Comparison of ENCODE assay signal across 18 cellular contexts in genomic region chr10:17144032-17144431, GRCh38. TPM values are rescaled to one million over a fixed set of nuclear protein-coding genes. Genes with fewer than 3 reads are reported as not detected.
A peak's percentile ranks its signal among the peaks of the same experiment; 100 is the strongest.
DNase-seq lines count a peak whose midpoint lies in the region; ATAC-seq and TF ChIP-seq lines count a peak whose summit lies in the region.
"Had no signal": no experiment of that assay in that cellular context is flagged by ENCODE, and none has a peak within 500 bp of the region (broad histone marks: within the 10 kb centered on the region; RNA-seq: fewer than 3 reads in every experiment).

No MANE protein-coding gene starts in this region.

- intact Hi-C loops in activated CD4-positive, alpha-beta T cell treated with anti-CD3 and anti-CD28 coated beads for 36 hours (cut with DNase I, micrococcal nuclease), result loop anchor here (1.0 to 2.0 kb wide), 5 partner anchors 57 to 253 kb away; partner anchors contain the start of genes TRDMT1 (in 1 of the 2) and VIM (in 1 of the 2)

- peak overlapping the region; percentile 64 for H3K27ac Mint-ChIP-seq in activated CD4-positive, alpha-beta T cell treated with anti-CD3 and anti-CD28 coated beads for 36 hours
- H3K27ac Mint-ChIP-seq in activated T-helper 17 cell treated with anti-CD3 and anti-CD28 coated beads, Interleukin-2, amount 50 U/mL, for 72 hours, result peak overlapping the region; percentile 80
- H3K27ac Mint-ChIP-seq: CD8-positive, alpha-beta T cell; IgD-negative memory B cell had no signal

- CTCF ChIA-PET in activated CD4-positive, alpha-beta T cell treated with anti-CD3 and anti-CD28 coated beads for 36 hours (lab: Charles Lee), result interaction anchor here (0.7 to 1.4 kb wide), 9 partner anchors 15 to 327 kb away, joined by 3 to 6 read pairs (median 4); partner anchors contain the start of gene RSU1

- no peaks in the 10 kb centered on the region for H3K9me3 ChIP-seq in gastroesophageal sphincter
- H3K9me3 ChIP-seq: HAP-1, Peyer's patch had no signal

- no peak for DNase-seq in activated CD4-positive, alpha-beta T cell treated with anti-CD3 and anti-CD28 coated beads for 36 hours
- no peak for DNase-seq in activated CD4-positive, alpha-beta T cell treated with anti-CD3 and anti-CD28 coated beads, Interleukin-2, amount 50 U/mL, for 1 hour
- DNase-seq in NCI-H526 (lab: John Stamatoyannopoulos, UW) (peak; percentile 12 to 35), foreskin keratinocyte (no peak), retina (no peak), NCI-H1105 (lab: John Stamatoyannopoulos, UW) (no peak)
- DNase-seq: CD8-positive, alpha-beta T cell; DMS79 treated with DMSO at 0.1 percent for 48 hours; Kasumi-1; NCI-H1105 treated with DMSO at 0.1 percent for 48 hours; NCI-H1930; Peyer's patch had no signal

- TF ChIP-seq POLR2A in gastroesophageal sphincter (IDR thresholded peaks at IDR 0.05), result no peak

- H3K4me3 ChIP-seq in gastroesophageal sphincter, result no peak overlapping the region
- H3K4me3 ChIP-seq: HAP-1, Peyer's patch had no signal

- peaks cover 2% of the 10 kb centered on the region for H3K36me3 Mint-ChIP-seq in activated CD4-positive, alpha-beta T cell treated with anti-CD3 and anti-CD28 coated beads for 36 hours (ENCODE audit: low read depth)
- H3K36me3 Mint-ChIP-seq in activated T-helper 17 cell treated with anti-CD3 and anti-CD28 coated beads, Interleukin-2, amount 50 U/mL, for 72 hours (ENCODE audit: low read depth), result no peaks in the 10 kb centered on the region

- H3K4me1 ChIP-seq in foreskin keratinocyte (no peaks in the 10 kb centered on the region), gastroesophageal sphincter (no peaks in the 10 kb centered on the region)

- TF ChIP-seq CTCF in foreskin keratinocyte (conservative IDR thresholded peaks at IDR 0.05) (no peak), gastroesophageal sphincter (IDR thresholded peaks at IDR 0.05) (no peak)

- ATAC-seq in activated CD4-positive, alpha-beta T cell treated with anti-CD3 and anti-CD28 coated beads for 36 hours, result no peak
- no peak for ATAC-seq in activated T-helper 17 cell treated with anti-CD3 and anti-CD28 coated beads, Interleukin-2, amount 50 U/mL, for 72 hours (replicated peaks)
- ATAC-seq in foreskin keratinocyte (no peak), gastroesophageal sphincter (no peak)
- ATAC-seq: CD8-positive, alpha-beta T cell; Right ventricle myocardium inferior had no signal

- H3K27me3 ChIP-seq in foreskin keratinocyte, result no peaks in the 10 kb centered on the region
- no peaks in the 10 kb centered on the region for H3K27me3 ChIP-seq in gastroesophageal sphincter
- H3K27me3 ChIP-seq: Peyer's patch had no signal

- H3K36me3 ChIP-seq in gastroesophageal sphincter, result peaks cover 0 to 3% of the 10 kb centered on the region in 2 donors
- H3K36me3 ChIP-seq: HAP-1, Peyer's patch had no signal

- H3K4me3 Mint-ChIP-seq in activated CD4-positive, alpha-beta T cell treated with anti-CD3 and anti-CD28 coated beads for 36 hours, result no peak overlapping the region
- H3K4me3 Mint-ChIP-seq in activated T-helper 17 cell treated with anti-CD3 and anti-CD28 coated beads, Interleukin-2, amount 50 U/mL, for 72 hours, result no peak overlapping the region
- H3K4me3 Mint-ChIP-seq: CD8-positive, alpha-beta T cell; IgD-negative memory B cell had no signal

- no peaks in the 10 kb centered on the region for H3K27me3 Mint-ChIP-seq in activated CD4-positive, alpha-beta T cell treated with anti-CD3 and anti-CD28 coated beads for 36 hours
- no peaks in the 10 kb centered on the region for H3K27me3 Mint-ChIP-seq in activated T-helper 17 cell treated with anti-CD3 and anti-CD28 coated beads, Interleukin-2, amount 50 U/mL, for 72 hours
- H3K27me3 Mint-ChIP-seq: IgD-negative memory B cell had no signal

- TF ChIP-seq EP300 in gastroesophageal sphincter (IDR thresholded peaks at IDR 0.05), result no peak

- H3K27ac ChIP-seq in foreskin keratinocyte (peak overlapping the region; percentile 57), gastroesophageal sphincter (no peak overlapping the region)
- H3K27ac ChIP-seq: HL-60 had no signal

- WGBS in gastroesophageal sphincter (ENCODE audit: low coverage in 1 of 2), 2 donors, result 97% methylated on average over 2 of the region's 2 CpGs; no CpG with 5 or more reads in 1 of the 2 donors

- peaks cover 31% of the 10 kb centered on the region for H3K4me1 Mint-ChIP-seq in activated CD4-positive, alpha-beta T cell treated with anti-CD3 and anti-CD28 coated beads for 36 hours
- peaks cover 10% of the 10 kb centered on the region for H3K4me1 Mint-ChIP-seq in activated T-helper 17 cell treated with anti-CD3 and anti-CD28 coated beads, Interleukin-2, amount 50 U/mL, for 72 hours

- H3K9me3 Mint-ChIP-seq in activated CD4-positive, alpha-beta T cell treated with anti-CD3 and anti-CD28 coated beads for 36 hours (ENCODE audit: low read depth), result no peaks in the 10 kb centered on the region
- peaks cover 3% of the 10 kb centered on the region for H3K9me3 Mint-ChIP-seq in activated T-helper 17 cell treated with anti-CD3 and anti-CD28 coated beads, Interleukin-2, amount 50 U/mL, for 72 hours

- POLR2A ChIA-PET in activated CD4-positive, alpha-beta T cell treated with anti-CD3 and anti-CD28 coated beads for 36 hours (lab: Charles Lee), result interaction anchor here (0.7 to 0.9 kb wide), 3 partner anchors 62 to 327 kb away, joined by 3 to 4 read pairs (median 3); partner anchors contain the start of gene RSU1

RNA-seq across cellular contexts. Expression of gene CUBN, which starts 14.4 kb away (rescaled TPM):
- total RNA-seq in activated CD4-positive, alpha-beta T cell treated with anti-CD3 and anti-CD28 coated beads for 36 hours, result under 1 TPM; 0.25 to 0.43 TPM
- under 1 TPM; 0.41 to 0.45 TPM for total RNA-seq in activated T-helper 17 cell treated with anti-CD3 and anti-CD28 coated beads, Interleukin-2, amount 50 U/mL, for 72 hours
- total RNA-seq in foreskin keratinocyte, result 0.07 and 0.10 TPM in 2 replicates
- polyA plus RNA-seq in foreskin keratinocyte, result 0.01 and 0.06 TPM in 2 replicates
- total RNA-seq in gastroesophageal sphincter, result 1 to 10 TPM in 3 of 4 donors, under 1 TPM in 1; 0.37 to 2.8 (median 1.6) TPM
- polyA plus RNA-seq: IgD-negative memory B cell had no signal

RNA-seq across cellular contexts. Expression of gene TRDMT1, which starts 57.4 kb away (rescaled TPM):
- 10 to 100 TPM in 1 of 2 experiments, 1 to 10 TPM in 1; 6.6 to 11.6 TPM for total RNA-seq in activated CD4-positive, alpha-beta T cell treated with anti-CD3 and anti-CD28 coated beads for 36 hours
- 1 to 10 TPM; 3.3 to 6.7 TPM for total RNA-seq in activated T-helper 17 cell treated with anti-CD3 and anti-CD28 coated beads, Interleukin-2, amount 50 U/mL, for 72 hours
- total RNA-seq in foreskin keratinocyte (5.3 and 5.7 TPM in 2 replicates), gastroesophageal sphincter (1 to 10 TPM; 4.5 to 6.4 (median 5.3) TPM)
- polyA plus RNA-seq in foreskin keratinocyte, result 2.8 and 3.2 TPM in 2 replicates

Comparison
In these comparisons a context has a peak if more than half of its experiments do, and no peak if none do; other contexts are left out.
1. DNase-seq: peak in NCI-H526 (2 of 2); none in activated CD4-positive, alpha-beta T cell treated with anti-CD3 and anti-CD28 coated beads for 36 hours (single experiment), activated CD4-positive, alpha-beta T cell treated with anti-CD3 and anti-CD28 coated beads, Interleukin-2, amount 50 U/mL, for 1 hour (single experiment), foreskin keratinocyte (0 of 2), retina (single experiment) and NCI-H1105 (single experiment).